Comparison of ENCODE assay signal across 26 cellular contexts in the genomic region with DNA sequence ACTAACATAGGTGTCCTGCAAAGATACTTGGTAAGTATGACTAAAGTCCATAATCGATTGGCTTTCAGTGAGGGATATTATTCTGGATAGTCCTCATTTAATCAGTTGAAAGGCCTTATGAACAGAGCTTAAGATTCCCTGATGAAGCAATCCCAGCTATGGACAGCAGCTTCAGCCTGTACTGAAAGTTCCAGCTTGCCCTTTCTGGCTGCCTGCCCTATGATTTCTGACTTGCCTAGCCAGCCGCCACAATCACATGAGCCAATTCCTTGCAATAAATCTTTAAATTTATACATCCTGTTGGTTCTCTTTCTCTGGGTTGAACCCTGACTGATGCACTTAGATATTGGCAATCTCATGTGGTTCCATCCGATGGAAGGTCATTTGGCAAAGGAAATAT.
"Had no signal": no experiment of that assay in that cellular context is flagged by ENCODE, and none has a peak within 500 bp of the region (broad histone marks: within the 10 kb centered on the region; RNA-seq: fewer than 3 reads in every experiment).

No MANE protein-coding gene starts in this region.

- ATAC-seq: activated CD8-positive, alpha-beta T cell treated with anti-CD3 and anti-CD28 coated beads, Interleukin-2, amount 10 ng/mL, durations not matched to agents 7 days and 5 days; mucosa of descending colon; right lobe of liver; stimulated activated memory B cell treated with anti-CD40 and anti-IgM and Interleukin-4, amounts not matched to agents 10 μg/mL and 1 μg/mL and 100 μg/mL, for 72 hours; T-cell had no signal

- H3K36me3 Mint-ChIP-seq: activated naive CD4-positive, alpha-beta T cell treated with anti-CD3 and anti-CD28 coated beads, Interleukin-2, amount 50 U/mL, for 24 hours; stimulated activated memory B cell treated with anti-CD40 and anti-IgM and Interleukin-4, amounts not matched to agents 10 μg/mL and 1 μg/mL and 100 μg/mL, for 72 hours; T-cell had no signal

- H3K9me3 Mint-ChIP-seq: activated naive CD4-positive, alpha-beta T cell treated with anti-CD3 and anti-CD28 coated beads, Interleukin-2, amount 50 U/mL, for 24 hours; activated T-helper 1 cell treated with anti-CD3 and anti-CD28 coated beads, Interleukin-12 subunit alpha, Interleukin-12 subunit beta, Interleukin-2, Interleukin-4 antibody, amounts not matched to agents 30 ng/mL and 10 ng/mL and 1 ng/mL, durations not matched to agents 14 hours and 24 hours and 36 hours; T-helper 2 cell treated with Interferon-gamma antibody and Interleukin-4, amounts not matched to agents 5 μg/mL and 100 μg/mL, for 36 hours had no signal

- H3K9me3 ChIP-seq: ascending aorta, breast epithelium, esophagus squamous epithelium, mucosa of descending colon, right lobe of liver, stomach, suprapubic skin, vagina had no signal

- H3K27me3 ChIP-seq: ascending aorta, breast epithelium, esophagus squamous epithelium, right lobe of liver, stomach, suprapubic skin, vagina had no signal

- H3K4me3 ChIP-seq: ascending aorta, breast epithelium, coronary artery, esophagus squamous epithelium, mucosa of descending colon, right lobe of liver, stomach, suprapubic skin, vagina had no signal

- DNase-seq: activated CD4-positive, alpha-beta T cell treated with anti-CD3 and anti-CD28 coated beads for 1 hour; activated CD4-positive, alpha-beta T cell treated with anti-CD3 and anti-CD28 coated beads, Interleukin-2, amount 50 U/mL, for 1 hour; activated CD8-positive, alpha-beta T cell treated with anti-CD3 and anti-CD28 coated beads, Interleukin-2, amount 10 ng/mL, durations not matched to agents 7 days and 5 days; activated gamma-delta T cell treated with Interleukin-2 at 50 U/mL for 16 hours; cerebellar nuclear complex; esophagus squamous epithelium; hippocampal formation; mesenchymal stem cell; mucosa of descending colon; nucleus accumbens; right lobe of liver; small intestine; stimulated activated CD4-positive, alpha-beta T cell treated with anti-CD3 and anti-CD28 coated beads, Interleukin-2, amount 100 ng/mL, for 24 hours; stomach; T-cell; trophoblast cell had no signal

- H3K4me1 ChIP-seq: ascending aorta, breast epithelium, esophagus squamous epithelium, parathyroid adenoma, right lobe of liver, stomach, suprapubic skin, vagina had no signal

- H3K27ac Mint-ChIP-seq: activated CD8-positive, alpha-beta T cell treated with anti-CD3 and anti-CD28 coated beads, Interleukin-2, amount 10 ng/mL, durations not matched to agents 7 days and 5 days; activated naive CD4-positive, alpha-beta T cell treated with anti-CD3 and anti-CD28 coated beads, Interleukin-2, amount 50 U/mL, for 24 hours; activated T-helper 1 cell treated with anti-CD3 and anti-CD28 coated beads, Interleukin-12 subunit alpha, Interleukin-12 subunit beta, Interleukin-2, Interleukin-4 antibody, amounts not matched to agents 30 ng/mL and 10 ng/mL and 1 ng/mL, durations not matched to agents 14 hours and 24 hours and 36 hours; stimulated activated memory B cell treated with anti-CD40 and anti-IgM and Interleukin-4, amounts not matched to agents 10 μg/mL and 1 μg/mL and 100 μg/mL, for 72 hours; T-cell; T-helper 2 cell treated with Interferon-gamma antibody and Interleukin-4, amounts not matched to agents 5 μg/mL and 100 μg/mL, for 36 hours had no signal

- H3K9ac ChIP-seq: parathyroid adenoma had no signal

- H3K36me3 ChIP-seq: ascending aorta, breast epithelium, esophagus squamous epithelium, right lobe of liver, stomach, suprapubic skin, vagina had no signal

- H3K27ac ChIP-seq: ascending aorta, breast epithelium, coronary artery, esophagus squamous epithelium, parathyroid adenoma, right lobe of liver, stomach, suprapubic skin, vagina had no signal

- FAIRE-seq: small intestine had no signal
